ENCODE assay signal across 21 cellular contexts in the genomic region with DNA sequence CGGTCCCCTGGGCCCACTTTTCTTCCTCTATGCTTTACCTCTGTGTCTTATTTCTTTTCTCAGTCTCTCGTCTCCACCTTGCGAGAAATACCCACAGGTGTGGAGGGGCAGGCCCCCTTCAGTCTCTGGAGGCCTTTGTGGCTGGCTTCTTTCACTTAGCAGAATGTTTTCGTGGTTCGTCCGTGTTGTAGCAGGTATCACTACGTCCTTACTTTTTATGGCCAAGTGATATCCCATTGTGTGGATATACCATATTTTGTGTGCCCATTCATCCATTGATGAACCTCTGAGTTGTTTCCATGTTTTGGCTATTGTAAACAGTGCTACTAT.
"Had no signal": no experiment of that assay in that cellular context is flagged by ENCODE, and none has a peak within 500 bp of the region (broad histone marks: within the 10 kb centered on the region; RNA-seq: fewer than 3 reads in every experiment).

No MANE protein-coding gene starts in this region.

- DNase-seq: activated CD4-positive, alpha-beta T cell treated with anti-CD3 and anti-CD28 coated beads, Interleukin-2, amount 10 ng/mL, durations not matched to agents 7 days and 5 days; activated CD8-positive, alpha-beta memory T cell treated with anti-CD3 and anti-CD28 coated beads, Interleukin-2, amount 50 U/mL, for 4 hours; activated effector memory CD4-positive, alpha-beta T cell treated with anti-CD3 and anti-CD28 coated beads, Interleukin-2, amount 50 U/mL, for 16 hours; activated naive CD4-positive, alpha-beta T cell treated with anti-CD3 and anti-CD28 coated beads, Interleukin-2, amount 50 U/mL, for 16 hours; activated T-cell treated with anti-CD3 and anti-CD28 coated beads, Interleukin-2, amount 50 U/mL, for 72 hours; aorta; brain microvascular endothelial cell; central memory CD4-positive, alpha-beta T cell; erythroblast; left ventricle myocardium inferior; mammary epithelial cell; psoas muscle; right cardiac atrium; small intestine; stimulated activated CD4-positive, alpha-beta T cell treated with anti-CD3 and anti-CD28 coated beads, Interleukin-4, amount 100 ng/mL, for 1 hour; stimulated activated naive CD4-positive, alpha-beta T cell; T1000 had no signal

- H3K36me3 ChIP-seq: brain microvascular endothelial cell, left ventricle myocardium inferior had no signal

- H3K4me3 Mint-ChIP-seq: activated CD4-positive, alpha-beta T cell treated with anti-CD3 and anti-CD28 coated beads, Interleukin-2, amount 10 ng/mL, durations not matched to agents 7 days and 5 days; activated CD8-positive, alpha-beta T cell treated with anti-CD3 and anti-CD28 coated beads, Interleukin-2, amount 10 ng/mL, durations not matched to agents 7 days and 5 days; activated T-cell treated with anti-CD3 and anti-CD28 coated beads, Interleukin-2, amount 50 U/mL, for 72 hours; neural crest cell had no signal

- H3K9me3 ChIP-seq: left ventricle myocardium inferior, psoas muscle had no signal

- H3K9me3 Mint-ChIP-seq: activated CD4-positive, alpha-beta T cell treated with anti-CD3 and anti-CD28 coated beads, Interleukin-2, amount 10 ng/mL, durations not matched to agents 7 days and 5 days; neural crest cell had no signal

- H3K27ac Mint-ChIP-seq: activated CD4-positive, alpha-beta T cell treated with anti-CD3 and anti-CD28 coated beads, Interleukin-2, amount 10 ng/mL, durations not matched to agents 7 days and 5 days; activated CD8-positive, alpha-beta T cell treated with anti-CD3 and anti-CD28 coated beads, Interleukin-2, amount 10 ng/mL, durations not matched to agents 7 days and 5 days; activated T-cell treated with anti-CD3 and anti-CD28 coated beads, Interleukin-2, amount 50 U/mL, for 72 hours had no signal

- H3K4me3 ChIP-seq: coronary artery, left ventricle myocardium inferior, psoas muscle had no signal

- H3K27ac ChIP-seq: brain microvascular endothelial cell, coronary artery, left ventricle myocardium inferior, psoas muscle had no signal

- ATAC-seq: activated CD4-positive, CD25-positive, alpha-beta regulatory T cell treated with anti-CD3 and anti-CD28 coated beads, Interleukin-2, amount 50 U/mL, for 24 hours; activated CD8-positive, alpha-beta T cell treated with anti-CD3 and anti-CD28 coated beads, Interleukin-2, amount 10 ng/mL, durations not matched to agents 7 days and 5 days; activated T-cell treated with anti-CD3 and anti-CD28 coated beads, Interleukin-2, amount 50 U/mL, for 72 hours; psoas muscle; right cardiac atrium had no signal
